8 cellular contexts compared by ENCODE assay signal in the genomic region with DNA sequence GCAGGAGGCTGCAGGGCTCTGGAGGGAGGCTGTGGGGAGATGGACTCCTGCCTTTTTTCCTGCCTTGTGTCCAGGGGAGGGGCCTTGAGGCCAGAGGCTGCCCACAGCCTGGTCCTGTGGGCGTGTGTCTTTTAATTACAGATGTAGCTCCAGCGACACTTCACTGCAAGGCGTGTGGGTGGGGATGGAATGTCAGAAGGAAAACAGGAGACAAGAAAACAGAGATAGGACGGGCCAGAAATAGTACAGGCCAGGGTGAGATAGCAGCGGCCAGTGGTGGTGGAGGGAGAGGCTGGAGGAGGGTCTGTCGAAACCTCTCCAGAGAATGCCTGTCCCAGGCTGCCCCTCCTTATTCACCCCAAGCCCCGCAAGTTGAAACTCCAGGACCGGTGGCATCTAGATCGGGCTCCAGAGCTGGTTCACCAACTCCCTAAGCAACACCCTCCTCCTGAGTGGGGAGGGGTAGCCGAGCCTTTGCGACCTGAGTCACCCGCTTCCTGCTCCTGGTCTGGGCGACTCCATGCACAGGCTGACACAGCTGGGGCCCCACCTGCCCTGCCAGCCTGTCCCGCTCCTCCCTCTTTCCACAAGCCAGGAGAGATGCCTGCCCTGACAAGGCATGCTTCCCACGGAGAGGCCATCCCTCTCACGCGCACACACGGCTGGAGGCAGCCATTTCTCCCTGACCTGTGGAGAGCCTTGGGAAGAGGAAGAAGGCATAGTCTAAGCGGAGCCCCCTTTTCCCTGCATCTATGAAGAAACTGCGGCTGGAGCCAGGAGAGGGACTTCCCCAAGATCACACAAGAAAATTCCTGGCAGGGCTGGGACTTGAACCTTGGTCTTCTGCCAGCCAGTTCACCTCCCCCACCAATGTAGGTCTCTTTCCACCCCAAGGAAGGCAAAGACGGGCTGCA. TPM values are rescaled to one million over a fixed set of nuclear protein-coding genes. Genes with fewer than 3 reads are reported as not detected.
DNase-seq lines count a peak whose midpoint lies in the region; ATAC-seq and TF ChIP-seq lines count a peak whose summit lies in the region.

No MANE protein-coding gene starts in this region.

- no peak overlapping the region for H4K8ac ChIP-seq in H9 (replicated peaks; ENCODE audit: insufficient read length, low read depth, low read length)

- no peak overlapping the region for H2BK15ac ChIP-seq in H9 (ENCODE audit: low read depth, low read length)

- no peak overlapping the region for H2AFZ ChIP-seq in H9 (ENCODE audit: low read length)
- peak overlapping the region; percentile 85 for H2AFZ ChIP-seq in SK-N-SH (ENCODE audit: low read depth)

- H3K9me3 Mint-ChIP-seq in H9 = no peaks in the 10 kb centered on the region; a peak in 1 of 5 replicates

- no peak for TF ChIP-seq RAD21 in SK-N-SH (IDR thresholded peaks at IDR 0.05; ENCODE audit: low read length)

- POLR2A ChIA-PET in SK-N-SH (lab: Yijun Ruan, JAX) = no interaction called here

- H3K23me2 ChIP-seq in H9 (ENCODE audit: insufficient read length, low read depth, low read length, poor library complexity, severe bottlenecking) = peaks cover 6% of the 10 kb centered on the region

- no peak overlapping the region for H3K56ac ChIP-seq in H9 (ENCODE audit: insufficient read length, low read depth, low read length)

- no peak overlapping the region for H3T11ph ChIP-seq in H9 (ENCODE audit: low read length)

- no peaks in the 10 kb centered on the region for H3K79me1 ChIP-seq in H9 (ENCODE audit: insufficient read depth, low read depth, low read length, poor library complexity, severe bottlenecking)

- no peak overlapping the region for H4K91ac ChIP-seq in H9 (ENCODE audit: insufficient read length, low read depth, low read length)

- H3K9me2 ChIP-seq in SK-N-SH = no peaks in the 10 kb centered on the region

- no peak overlapping the region for H2BK120ac ChIP-seq in H9 (ENCODE audit: low read depth, low read length, poor library complexity, severe bottlenecking)

- H3K4me1 Mint-ChIP-seq in H9 = peaks cover 24 to 39% of the 10 kb centered on the region in 2 experiments

- peak; percentile 77 to 91 (median 86) for ATAC-seq in heart right ventricle
- ATAC-seq in sciatic nerve = peak; percentile 46
- no peak for ATAC-seq in HG03097 (IDR thresholded peaks at IDR 0.05; ENCODE audit: low FRiP score, unreplicated experiment)

- H3K9ac ChIP-seq in H9 (ENCODE audit: extremely low read depth, insufficient read length, low read length) (no peak overlapping the region), SK-N-SH (no peak overlapping the region)

- no peak overlapping the region for H3K4me3 ChIP-seq in SK-N-SH (ENCODE audit: low read depth in 2 of 2, low read length in 1 of 2)
- peak overlapping the region in 7 of 10 donors; percentile 12 to 34 (median 30) for H3K4me3 ChIP-seq in heart right ventricle

- TF ChIP-seq CTCF in H9 (conservative IDR thresholded peaks at IDR 0.05) = no peak
- TF ChIP-seq CTCF in SK-N-SH (IDR thresholded peaks at IDR 0.05) = no peak
- TF ChIP-seq CTCF in heart right ventricle (IDR thresholded peaks at IDR 0.05) = no peak

- H3K79me2 ChIP-seq in H9 (ENCODE audit: insufficient read depth, low read length) (no peaks in the 10 kb centered on the region), SK-N-SH (ENCODE audit: insufficient read depth) (no peaks in the 10 kb centered on the region)

- H2BK20ac ChIP-seq in H9 (ENCODE audit: low read depth, low read length, poor library complexity, severe bottlenecking) = no peak overlapping the region

- no peak overlapping the region for H4K5ac ChIP-seq in H9 (ENCODE audit: insufficient read length, low read depth, low read length)

- no peak overlapping the region for H3K4ac ChIP-seq in H9 (ENCODE audit: low read depth, low read length)

- peak overlapping the region; percentile 52 for H3K4me2 ChIP-seq in H9 (ENCODE audit: insufficient read depth, insufficient read length, low read length)
- H3K4me2 ChIP-seq in SK-N-SH = peak overlapping the region; percentile 37

- no peak for TF ChIP-seq EP300 in SK-N-SH (IDR thresholded peaks at IDR 0.05; ENCODE audit: borderline replicate concordance in 1 of 2, low read depth in 1 of 2, low read length in 1 of 2)

- H3K4me1 ChIP-seq in H9 (ENCODE audit: insufficient read depth, low read length) (peaks cover 8% of the 10 kb centered on the region; the same call in 1 of the 2 replicates), SK-N-SH (ENCODE audit: control insufficient read depth in 1 of 2, insufficient read depth in 2 of 2, low read depth in 1 of 2, low read length in 1 of 2) (peaks cover 11 to 12% of the 10 kb centered on the region in 2 experiments; a peak in 3 of 4 replicates), heart right ventricle (peaks cover 14 to 44% (median 34%) of the 10 kb centered on the region in 9 donors)

- intact Hi-C loops in heart right ventricle (cut with DNase I) = loop anchor here in 2 of 10 donors (2.0 to 5.0 kb wide), 2 partner anchors 16 to 1359 kb away; no protein-coding TSS in a partner anchor
- intact Hi-C loops in sciatic nerve (cut with DNase I) = no loop called here

- H3K36me3 ChIP-seq in SK-N-SH (replicated peaks in 1 of 2; ENCODE audit: control insufficient read depth in 1 of 2, insufficient read depth in 2 of 2, low read length in 1 of 2) (no peaks in the 10 kb centered on the region), heart right ventricle (no peaks in the 10 kb centered on the region)

- H3K36me3 Mint-ChIP-seq in H9 (ENCODE audit: insufficient read depth in 1 of 3, low read depth in 3 of 3) = no peaks in the 10 kb centered on the region; a peak in 1 of 7 replicates

- peak overlapping the region; percentile 53; the same call in 1 of the 2 replicates for H3K14ac ChIP-seq in H9 (ENCODE audit: insufficient read depth, low read length)

- H4K20me1 ChIP-seq in H9 (ENCODE audit: control insufficient read depth, insufficient read depth, insufficient read length) = no peaks in the 10 kb centered on the region
- H4K20me1 ChIP-seq in SK-N-SH (ENCODE audit: insufficient read depth) = no peaks in the 10 kb centered on the region

- H3K18ac ChIP-seq in H9 (ENCODE audit: insufficient read length, low read depth, low read length) = peak overlapping the region; percentile 54

- H3K27me3 ChIP-seq in H9 (ENCODE audit: insufficient read depth, low read length) (peaks cover 4% of the 10 kb centered on the region; the same call in 1 of the 2 replicates), SK-N-SH (ENCODE audit: insufficient read depth) (no peaks in the 10 kb centered on the region), heart right ventricle (no peaks in the 10 kb centered on the region)

- WGBS in H9 (ENCODE audit: extremely low coverage, insufficient read length, low lambda C conversion rate) = no CpG with 5 or more reads among the region's 21 CpGs
- WGBS in SK-N-SH (ENCODE audit: low lambda C conversion rate) = 47% methylated on average over 19 of the region's 21 CpGs
- 12 to 23% methylated on average over 21 of the region's 21 CpGs for WGBS in heart right ventricle, 2 donors

- H3K23ac ChIP-seq in H9 (ENCODE audit: insufficient read length, low read depth, low read length) = no peak overlapping the region

- no peak overlapping the region for H2BK12ac ChIP-seq in H9 (ENCODE audit: insufficient read length, low read depth, low read length)

- H3K9me3 ChIP-seq in H9 (ENCODE audit: control insufficient read depth, low read depth, low read length) = no peaks in the 10 kb centered on the region
- H3K9me3 ChIP-seq in SK-N-SH = no peaks in the 10 kb centered on the region
- no peaks in the 10 kb centered on the region for H3K9me3 ChIP-seq in heart right ventricle

- no peak overlapping the region for H2BK5ac ChIP-seq in H9 (ENCODE audit: insufficient read length, low read length)

- DNase-seq in H9 (peak; percentile 64), SK-N-SH (peak; percentile 19), heart right ventricle (peak; percentile 60 to 78), sciatic nerve (ENCODE audit: low spot score) (no peak), activated gamma-delta T cell treated with Interleukin-2 at 50 U/mL for 16 hours (no peak)
- DNase-seq in effector CD8-positive, alpha-beta T cell (lab: John Stamatoyannopoulos, UW) = no peak
- DNase-seq in stimulated activated CD4-positive, alpha-beta T cell treated with anti-CD3 and anti-CD28 coated beads, Interleukin-1b, Interleukin-23, amount 100 ng/mL, for 48 hours = no peak

- H3K27ac Mint-ChIP-seq in H9 = peak overlapping the region in 2 of 3 experiments; percentile 44 to 68; a peak in 3 of 7 replicates

- no peaks in the 10 kb centered on the region for H3F3A ChIP-seq in SK-N-SH (replicated peaks; ENCODE audit: insufficient read depth)

- H3K4me3 Mint-ChIP-seq in H9 = peak overlapping the region in 1 of 2 experiments; percentile 74; a peak in 2 of 5 replicates

- no peak overlapping the region for H2AK5ac ChIP-seq in H9 (ENCODE audit: insufficient read length, low read length)

- CTCF ChIA-PET in SK-N-SH (lab: Yijun Ruan, JAX) = interaction anchor here (1.0 to 1.9 kb wide), 3 partner anchors 9 to 18 kb away, joined by 3 to 14 read pairs (median 5); a partner anchor contains a TSS

- H3K27ac ChIP-seq in H9 (ENCODE audit: insufficient read length, low read depth, low read length) (no peak overlapping the region), SK-N-SH (ENCODE audit: low read depth in 2 of 2, low read length in 1 of 2) (no peak overlapping the region), heart right ventricle (peak overlapping the region; percentile 75 to 98 (median 90))

- H3K27me3 Mint-ChIP-seq in H9 (ENCODE audit: low read depth) = peaks cover 34% of the 10 kb centered on the region

RNA-seq across cellular contexts. Expression of a gene that starts 6.6 kb away (rescaled TPM):
- 87.9 and 90.1 TPM in 2 replicates for total RNA-seq in H9 (2021)
- 9.3 and 13.0 TPM in 2 replicates for polyA plus RNA-seq in SK-N-SH (2012; rRNA removed)
- polyA plus RNA-seq in SK-N-SH (2012; cell fraction: cytosol; rRNA removed) = 4.0 and 8.5 TPM in 2 replicates
- polyA plus RNA-seq in SK-N-SH (2012; cell fraction: nucleus; rRNA removed) = 12.3 and 16.4 TPM in 2 replicates
- 100 to 1,000 TPM; 113 to 217 (median 156) TPM for total RNA-seq in heart right ventricle
- polyA plus RNA-seq in heart right ventricle = 10 to 100 TPM; 80.2 to 95.8 TPM
- 78.2 TPM for total RNA-seq in sciatic nerve

RNA-seq across cellular contexts. Expression of a gene that starts 18.7 kb away (rescaled TPM):
- total RNA-seq in H9 (2021) (22.9 and 24.0 TPM in 2 replicates), heart right ventricle (1 to 10 TPM; 2.0 to 7.5 (median 3.8) TPM), sciatic nerve (12.8 TPM)
- polyA plus RNA-seq in SK-N-SH (2012; rRNA removed) (55.5 and 88.3 TPM in 2 replicates), heart right ventricle (1 to 10 TPM; 5.6 to 7.3 TPM)
- 48.3 and 54.1 TPM in 2 replicates for polyA plus RNA-seq in SK-N-SH (2012; cell fraction: cytosol; rRNA removed)
- polyA plus RNA-seq in SK-N-SH (2012; cell fraction: nucleus; rRNA removed) = 32.4 and 41.1 TPM in 2 replicates

RNA-seq across cellular contexts. Expression of a gene that starts 19.7 kb away (rescaled TPM):
- total RNA-seq in H9 (2021) (166 TPM in 2 replicates), heart right ventricle (10 to 100 TPM in 4 of 10 donors, 1 to 10 TPM in 6; 4.8 to 31.8 (median 8.7) TPM), sciatic nerve (73.3 TPM)
- polyA plus RNA-seq in SK-N-SH (2012; rRNA removed) (360 and 377 TPM in 2 replicates), heart right ventricle (10 to 100 TPM; 27.8 to 29.3 TPM)
- polyA plus RNA-seq in SK-N-SH (2012; cell fraction: cytosol; rRNA removed) = 109 and 170 TPM in 2 replicates
- 1,131 and 1,228 TPM in 2 replicates for polyA plus RNA-seq in SK-N-SH (2012; cell fraction: nucleus; rRNA removed)

RNA-seq across cellular contexts. Expression of a gene that starts 42.9 kb away (rescaled TPM):
- 66.2 and 76.1 TPM in 2 replicates for total RNA-seq in H9 (2021)
- 87.4 and 98.0 TPM in 2 replicates for polyA plus RNA-seq in SK-N-SH (2012; rRNA removed)
- polyA plus RNA-seq in SK-N-SH (2012; cell fraction: cytosol; rRNA removed) = 105 and 106 TPM in 2 replicates
- polyA plus RNA-seq in SK-N-SH (2012; cell fraction: nucleus; rRNA removed) = 85.1 and 94.9 TPM in 2 replicates
- 10 to 100 TPM; 14.5 to 25.0 (median 20.5) TPM for total RNA-seq in heart right ventricle
- 10 to 100 TPM; 42.1 to 48.5 TPM for polyA plus RNA-seq in heart right ventricle
- total RNA-seq in sciatic nerve = 34.6 TPM

RNA-seq across cellular contexts. Expression of a gene that starts 44.5 kb away (rescaled TPM):
- total RNA-seq in H9 (2021) (0.22 and 0.46 TPM in 2 replicates), heart right ventricle (under 1 TPM in 4 of 10 donors, not detected in 6; 0.12 to 0.25 (median 0.18) TPM), sciatic nerve (not detected)
- polyA plus RNA-seq in SK-N-SH (2012; rRNA removed) (0.02 and 0.03 TPM in 2 replicates), heart right ventricle (under 1 TPM in 1 of 2 donors, not detected in 1; 0.01 TPM)
- polyA plus RNA-seq in SK-N-SH (2012; cell fraction: cytosol; rRNA removed) = 0.04 and 0.05 TPM in 2 replicates
- polyA plus RNA-seq in SK-N-SH (2012; cell fraction: nucleus; rRNA removed) = 0.30 and 0.42 TPM in 2 replicates

Comparison
In these comparisons a context has a peak if more than half of its experiments do, and no peak if none do; other contexts are left out.
1. DNase-seq: peak in H9 (single experiment), SK-N-SH (single experiment) and heart right ventricle (2 of 2); none in sciatic nerve (single experiment), effector CD8-positive, alpha-beta T cell (single experiment), activated gamma-delta T cell treated with Interleukin-2 at 50 U/mL for 16 hours (single experiment) and stimulated activated CD4-positive, alpha-beta T cell treated with anti-CD3 and anti-CD28 coated beads, Interleukin-1b, Interleukin-23, amount 100 ng/mL, for 48 hours (single experiment).
2. H3K27ac ChIP-seq: peak in heart right ventricle (10 of 10); none in H9 (single experiment) and SK-N-SH (0 of 2).
3. H3K4me3 ChIP-seq: peak in heart right ventricle (7 of 10); none in SK-N-SH (0 of 2).